ENCODE assay signal across 7 cellular contexts in genomic region chr3:20698896-20699295, GRCh38.
"Had no signal": no experiment of that assay in that cellular context is flagged by ENCODE, and none has a peak within 500 bp of the region (broad histone marks: within the 10 kb centered on the region; RNA-seq: fewer than 3 reads in every experiment).

No MANE protein-coding gene starts in this region.

- H3K4me3 ChIP-seq: K562 had no signal

- H3K4me1 Mint-ChIP-seq: IgD-negative memory B cell had no signal

- ATAC-seq: HepG2, K562 had no signal

- DNase-seq: IMR-90, KBM-7 had no signal

- H3K27ac Mint-ChIP-seq: IgD-negative memory B cell had no signal

- H3K27me3 Mint-ChIP-seq: IgD-negative memory B cell had no signal

- H3K4me3 Mint-ChIP-seq: IgD-negative memory B cell had no signal

- H3K27ac ChIP-seq: HL-60 had no signal

- FAIRE-seq: HepG2, HTR-8/SVneo, K562 had no signal
